8 cellular contexts compared by ENCODE assay signal in genomic region chr16:8936421-8936820, GRCh38. TPM values are rescaled to one million over a fixed set of nuclear protein-coding genes. Genes with fewer than 3 reads are reported as not detected.
DNase-seq lines count a peak whose midpoint lies in the region; ATAC-seq and TF ChIP-seq lines count a peak whose summit lies in the region.

No MANE protein-coding gene starts in this region.

- DNase-seq in heart left ventricle, result no peak
- no peak for DNase-seq in cardiac septum (ENCODE audit: low spot score)
- DNase-seq in NCI-H510A (lab: John Stamatoyannopoulos, UW), result peak; percentile 9
- DNase-seq in activated T-cell treated with anti-CD3 and anti-CD28 coated beads for 48 hours (ENCODE audit: low read depth), result peak; percentile 78
- DNase-seq in fibroblast of villous mesenchyme (ENCODE audit: low read depth), result peak; percentile 42
- peak; percentile 73 to 77 (median 75) for DNase-seq in stimulated activated CD4-positive, alpha-beta T cell treated with anti-CD3 and anti-CD28 coated beads, Interleukin-12 subunit alpha, Interleukin-12 subunit beta, amount 100 ng/mL, for 48 hours (ENCODE audit: low read depth in 2 of 3, low spot score in 1 of 3)
- DNase-seq in NCI-H1092 treated with DMSO at 0.1 percent for 48 hours (lab: John Stamatoyannopoulos, UW), result no peak

- H3K27ac ChIP-seq in heart left ventricle, result no peak overlapping the region

- H3K9me3 ChIP-seq in heart left ventricle, result no peaks in the 10 kb centered on the region

- TF ChIP-seq CTCF in heart left ventricle (IDR thresholded peaks at IDR 0.05) (peak in 11 of 12 donors; percentile 15 to 56 (median 38)), fibroblast of villous mesenchyme (IDR thresholded peaks at IDR 0.05; ENCODE audit: insufficient read depth, low read depth, low read length) (peak; percentile 71)

- H3K4me3 ChIP-seq in heart left ventricle (no peak overlapping the region), fibroblast of villous mesenchyme (ENCODE audit: low read depth, low read length) (no peak overlapping the region)

- peak in 3 of 4 donors; percentile 47 to 60 (median 59) for ATAC-seq in heart left ventricle
- ATAC-seq in HG02840 (IDR thresholded peaks at IDR 0.05; ENCODE audit: low FRiP score, unreplicated experiment), result peak; percentile 64

- peaks cover 4 to 75% (median 46%) of the 10 kb centered on the region in 12 donors for H3K4me1 ChIP-seq in heart left ventricle

- H3K36me3 ChIP-seq in heart left ventricle, result no peaks in the 10 kb centered on the region

- intact Hi-C loops in heart left ventricle (cut with DNase I), result no loop called here
- intact Hi-C loops in cardiac septum (cut with DNase I), result loop anchor here (10.0 kb wide), 1 partner anchor 68 kb away; no protein-coding TSS in a partner anchor

- no peak for TF ChIP-seq POLR2A in heart left ventricle (IDR thresholded peaks at IDR 0.05)

- no peaks in the 10 kb centered on the region for H3K27me3 ChIP-seq in heart left ventricle

RNA-seq across cellular contexts. Expression of gene USP7, which starts 27.3 kb away (rescaled TPM):
- total RNA-seq in heart left ventricle (10 to 100 TPM; 49.5 to 86.5 (median 68.1) TPM), cardiac septum (74.6 TPM), fibroblast of villous mesenchyme (48.6 and 54.4 TPM in 2 replicates)
- polyA plus RNA-seq in heart left ventricle, result 10 to 100 TPM; 20.3 to 38.0 TPM

RNA-seq across cellular contexts. Expression of gene LITAFD, which starts 54.3 kb away (rescaled TPM):
- not detected for total RNA-seq in heart left ventricle
- polyA plus RNA-seq in heart left ventricle, result not detected
- not detected for total RNA-seq in cardiac septum
- total RNA-seq in fibroblast of villous mesenchyme, result not detected in 2 replicates

Comparison
In these comparisons a context has a peak if more than half of its experiments do, and no peak if none do; other contexts are left out.
1. DNase-seq: peak in NCI-H510A (single experiment), activated T-cell treated with anti-CD3 and anti-CD28 coated beads for 48 hours (single experiment), fibroblast of villous mesenchyme (single experiment) and stimulated activated CD4-positive, alpha-beta T cell treated with anti-CD3 and anti-CD28 coated beads, Interleukin-12 subunit alpha, Interleukin-12 subunit beta, amount 100 ng/mL, for 48 hours (3 of 3); none in heart left ventricle (0 of 5), cardiac septum (single experiment) and NCI-H1092 treated with DMSO at 0.1 percent for 48 hours (single experiment).